25 cellular contexts compared by ENCODE assay signal in the genomic region with DNA sequence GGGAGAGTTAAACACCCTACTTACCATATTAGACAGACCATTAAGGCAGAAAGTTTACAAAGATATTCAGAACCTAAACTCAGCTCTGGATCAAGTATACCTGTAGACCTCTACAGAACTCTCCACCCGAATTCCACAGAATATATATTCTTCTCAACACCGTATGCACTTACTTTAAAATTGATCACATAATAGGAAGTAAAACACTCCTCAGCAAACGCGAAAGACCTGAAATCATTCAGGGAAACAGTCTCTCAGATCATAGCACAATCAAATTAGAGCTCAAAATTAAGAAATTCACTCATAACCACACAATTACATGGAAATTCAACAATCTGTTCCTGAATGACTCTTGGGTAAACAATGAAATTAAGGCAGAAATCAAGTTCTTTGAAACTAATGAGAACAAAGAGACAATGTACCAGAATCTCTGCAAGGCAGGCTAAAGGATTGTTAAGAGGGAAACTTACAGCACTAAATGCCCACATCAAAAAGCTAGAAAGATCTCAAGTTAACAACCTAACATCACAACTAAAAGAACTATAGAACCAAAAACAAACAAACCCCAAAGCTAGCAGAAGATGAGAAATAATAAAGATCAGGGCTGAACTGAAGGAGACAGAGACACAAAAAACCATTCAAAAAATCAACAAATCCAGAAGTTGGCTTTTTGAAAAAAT. TPM values are rescaled to one million over a fixed set of nuclear protein-coding genes. Genes with fewer than 3 reads are reported as not detected.
DNase-seq lines count a peak whose midpoint lies in the region; TF ChIP-seq lines count a peak whose summit lies in the region.
"Had no signal": no experiment of that assay in that cellular context is flagged by ENCODE, and none has a peak within 500 bp of the region (broad histone marks: within the 10 kb centered on the region; RNA-seq: fewer than 3 reads in every experiment).

No MANE protein-coding gene starts in this region.

- H3K4me3 Mint-ChIP-seq in activated CD4-positive, alpha-beta T cell treated with anti-CD3 and anti-CD28 coated beads, Interleukin-2, amount 10 ng/mL, durations not matched to agents 7 days and 5 days, result peak overlapping the region; percentile 55
- H3K4me3 Mint-ChIP-seq in activated naive CD8-positive, alpha-beta T cell treated with anti-CD3 and anti-CD28 coated beads for 36 hours, result peak overlapping the region; percentile 60
- no peak overlapping the region for H3K4me3 Mint-ChIP-seq in progenitor cell of endocrine pancreas (ENCODE audit: low read depth)
- H3K4me3 Mint-ChIP-seq: nephron had no signal

- no peak for DNase-seq in activated CD4-positive, alpha-beta T cell treated with anti-CD3 and anti-CD28 coated beads, Interleukin-2, amount 10 ng/mL, durations not matched to agents 7 days and 5 days
- DNase-seq in activated CD4-positive, alpha-beta T cell treated with anti-CD3 and anti-CD28 coated beads, Interleukin-2, amount 50 U/mL, for 4 hours, result no peak
- DNase-seq in activated naive CD8-positive, alpha-beta T cell treated with anti-CD3 and anti-CD28 coated beads for 36 hours, result no peak
- DNase-seq in progenitor cell of endocrine pancreas (ENCODE audit: low spot score, unreplicated experiment) (no peak), DMS153 treated with DMSO at 0.1 percent for 48 hours (lab: John Stamatoyannopoulos, UW; ENCODE audit: unreplicated experiment) (no peak), NCI-H446 (lab: John Stamatoyannopoulos, UW) (no peak)
- DNase-seq in activated effector memory CD4-positive, alpha-beta T cell treated with Interleukin-2 at 50 U/mL for 16 hours, result no peak
- DNase-seq: adrenal gland; C1 segment of cervical spinal cord; DMS53; dorsolateral prefrontal cortex; erythroblast; gastrocnemius medialis; HCEC 1CT; mesenchymal stem cell; NCI-H1436; NCI-H748 treated with DMSO at 0.1 percent for 48 hours; posterior cingulate gyrus; SIG-M5; stimulated activated CD4-positive, alpha-beta T cell treated with anti-CD3 and anti-CD28 coated beads, Interleukin-2, amount 100 ng/mL, for 24 hours; WERI-Rb-1 had no signal

- H3K36me3 Mint-ChIP-seq in activated CD4-positive, alpha-beta T cell treated with anti-CD3 and anti-CD28 coated beads, Interleukin-2, amount 10 ng/mL, durations not matched to agents 7 days and 5 days (ENCODE audit: low read depth), result peaks cover 65% of the 10 kb centered on the region
- H3K36me3 Mint-ChIP-seq in activated naive CD8-positive, alpha-beta T cell treated with anti-CD3 and anti-CD28 coated beads for 36 hours, result peaks cover 72% of the 10 kb centered on the region
- peaks cover 31% of the 10 kb centered on the region for H3K36me3 Mint-ChIP-seq in progenitor cell of endocrine pancreas (ENCODE audit: insufficient read depth)

- no peak for TF ChIP-seq CTCF in progenitor cell of endocrine pancreas (IDR thresholded peaks at IDR 0.05; ENCODE audit: unreplicated experiment)

- H3K9me3 ChIP-seq in KOPT-K1 (ENCODE audit: insufficient read depth, low read length, poor library complexity, severe bottlenecking), result peaks cover 20% of the 10 kb centered on the region
- H3K9me3 ChIP-seq: adrenal gland, gastrocnemius medialis had no signal

- H3K27ac ChIP-seq in KOPT-K1 (ENCODE audit: low read depth, low read length, poor library complexity, severe bottlenecking), result peak overlapping the region; percentile 48
- H3K27ac ChIP-seq: dorsolateral prefrontal cortex, gastrocnemius medialis, WERI-Rb-1 had no signal

- POLR2A ChIA-PET in activated CD4-positive, alpha-beta T cell treated with anti-CD3 and anti-CD28 coated beads, Interleukin-2, amount 10 ng/mL, durations not matched to agents 7 days and 5 days (lab: Charles Lee), result no interaction called here

- peaks cover 22% of the 10 kb centered on the region for H3K36me3 ChIP-seq in KOPT-K1 (ENCODE audit: insufficient read depth, low read length)
- H3K36me3 ChIP-seq: adrenal gland, gastrocnemius medialis, WERI-Rb-1 had no signal

- H3K4me1 Mint-ChIP-seq in activated CD4-positive, alpha-beta T cell treated with anti-CD3 and anti-CD28 coated beads, Interleukin-2, amount 10 ng/mL, durations not matched to agents 7 days and 5 days, result peaks cover 42% of the 10 kb centered on the region
- H3K4me1 Mint-ChIP-seq in activated naive CD8-positive, alpha-beta T cell treated with anti-CD3 and anti-CD28 coated beads for 36 hours, result peaks cover 64% of the 10 kb centered on the region
- no peaks in the 10 kb centered on the region for H3K4me1 Mint-ChIP-seq in progenitor cell of endocrine pancreas (ENCODE audit: low read depth)
- H3K4me1 Mint-ChIP-seq: nephron had no signal

- peak overlapping the region; percentile 78 for H3K27ac Mint-ChIP-seq in activated CD4-positive, alpha-beta T cell treated with anti-CD3 and anti-CD28 coated beads, Interleukin-2, amount 10 ng/mL, durations not matched to agents 7 days and 5 days
- peak overlapping the region; percentile 81 for H3K27ac Mint-ChIP-seq in activated naive CD8-positive, alpha-beta T cell treated with anti-CD3 and anti-CD28 coated beads for 36 hours
- peak overlapping the region; percentile 21 for H3K27ac Mint-ChIP-seq in progenitor cell of endocrine pancreas
- H3K27ac Mint-ChIP-seq: nephron had no signal

- no peaks in the 10 kb centered on the region for H3K27me3 Mint-ChIP-seq in activated CD4-positive, alpha-beta T cell treated with anti-CD3 and anti-CD28 coated beads, Interleukin-2, amount 10 ng/mL, durations not matched to agents 7 days and 5 days
- H3K27me3 Mint-ChIP-seq in activated naive CD8-positive, alpha-beta T cell treated with anti-CD3 and anti-CD28 coated beads for 36 hours, result no peaks in the 10 kb centered on the region
- H3K27me3 Mint-ChIP-seq in progenitor cell of endocrine pancreas, result no peaks in the 10 kb centered on the region

- CTCF ChIA-PET in activated CD4-positive, alpha-beta T cell treated with anti-CD3 and anti-CD28 coated beads, Interleukin-2, amount 10 ng/mL, durations not matched to agents 7 days and 5 days (lab: Charles Lee), result interaction anchor here (0.7 to 2.0 kb wide), 3 partner anchors 10 to 102 kb away, joined by 3 to 5 read pairs (median 3); no protein-coding TSS in a partner anchor

- H3K9me3 Mint-ChIP-seq in activated CD4-positive, alpha-beta T cell treated with anti-CD3 and anti-CD28 coated beads, Interleukin-2, amount 10 ng/mL, durations not matched to agents 7 days and 5 days, result peaks cover 23% of the 10 kb centered on the region
- H3K9me3 Mint-ChIP-seq in activated naive CD8-positive, alpha-beta T cell treated with anti-CD3 and anti-CD28 coated beads for 36 hours, result peaks cover 17% of the 10 kb centered on the region
- H3K9me3 Mint-ChIP-seq in progenitor cell of endocrine pancreas (ENCODE audit: low read depth), result peaks cover 51% of the 10 kb centered on the region

RNA-seq across cellular contexts. Expression of a gene that starts 19.1 kb away (rescaled TPM):
- 10 to 100 TPM; 14.7 to 16.2 TPM for total RNA-seq in activated CD4-positive, alpha-beta T cell treated with anti-CD3 and anti-CD28 coated beads, Interleukin-2, amount 10 ng/mL, durations not matched to agents 7 days and 5 days
- 10 to 100 TPM; 13.5 to 13.7 TPM for total RNA-seq in activated naive CD8-positive, alpha-beta T cell treated with anti-CD3 and anti-CD28 coated beads for 36 hours
- total RNA-seq in progenitor cell of endocrine pancreas, result not detected in 2 replicates
- total RNA-seq: bronchial epithelial cell, kidney epithelial cell had no signal

RNA-seq across cellular contexts. Expression of a gene that starts 37.1 kb away (rescaled TPM):
- 10 to 100 TPM; 25.1 to 33.7 TPM for total RNA-seq in activated CD4-positive, alpha-beta T cell treated with anti-CD3 and anti-CD28 coated beads, Interleukin-2, amount 10 ng/mL, durations not matched to agents 7 days and 5 days
- 10 to 100 TPM; 46.8 to 48.1 TPM for total RNA-seq in activated naive CD8-positive, alpha-beta T cell treated with anti-CD3 and anti-CD28 coated beads for 36 hours
- total RNA-seq in progenitor cell of endocrine pancreas, result not detected in 2 replicates
- total RNA-seq: bronchial epithelial cell, kidney epithelial cell had no signal

Comparison
In these comparisons a context has a peak if more than half of its experiments do, and no peak if none do; other contexts are left out.
1. H3K27ac Mint-ChIP-seq: peak in every context shown above with its lines; median percentile 81 in activated naive CD8-positive, alpha-beta T cell treated with anti-CD3 and anti-CD28 coated beads for 36 hours; 78 in activated CD4-positive, alpha-beta T cell treated with anti-CD3 and anti-CD28 coated beads, Interleukin-2, amount 10 ng/mL, durations not matched to agents 7 days and 5 days; 21 in progenitor cell of endocrine pancreas.
2. RNA of a gene that starts 19.1 kb away (total RNA-seq): 14.7 to 16.2 TPM in activated CD4-positive, alpha-beta T cell treated with anti-CD3 and anti-CD28 coated beads, Interleukin-2, amount 10 ng/mL, durations not matched to agents 7 days and 5 days and 13.5 to 13.7 TPM in activated naive CD8-positive, alpha-beta T cell treated with anti-CD3 and anti-CD28 coated beads for 36 hours; not detected in progenitor cell of endocrine pancreas; every median in the first group is over 10 times any median in the second.
3. RNA of a gene that starts 37.1 kb away (total RNA-seq): 46.8 to 48.1 TPM in activated naive CD8-positive, alpha-beta T cell treated with anti-CD3 and anti-CD28 coated beads for 36 hours and 25.1 to 33.7 TPM in activated CD4-positive, alpha-beta T cell treated with anti-CD3 and anti-CD28 coated beads, Interleukin-2, amount 10 ng/mL, durations not matched to agents 7 days and 5 days; not detected in progenitor cell of endocrine pancreas; every median in the first group is over 10 times any median in the second.